18 cellular contexts compared by ENCODE assay signal in genomic region chr14:35306114-35306513, GRCh38. TPM values are rescaled to one million over a fixed set of nuclear protein-coding genes. Genes with fewer than 3 reads are reported as not detected.
DNase-seq lines count a peak whose midpoint lies in the region; ATAC-seq, FAIRE-seq and TF ChIP-seq lines count a peak whose summit lies in the region.
"Had no signal": no experiment of that assay in that cellular context is flagged by ENCODE, and none has a peak within 500 bp of the region (broad histone marks: within the 10 kb centered on the region; RNA-seq: fewer than 3 reads in every experiment).

No MANE protein-coding gene starts in this region.

- peaks cover 4% of the 10 kb centered on the region for H3K4me1 ChIP-seq in keratinocyte (ENCODE audit: control insufficient read depth, extremely low read depth, insufficient read depth, low read length)
- H3K4me1 ChIP-seq: HAP-1 had no signal

- no peaks in the 10 kb centered on the region for H4K20me1 ChIP-seq in keratinocyte (ENCODE audit: control insufficient read depth, extremely low read depth, insufficient read depth, low read length)

- peaks cover 5 to 30% of the 10 kb centered on the region in 2 donors for H3K36me3 Mint-ChIP-seq in activated T-cell treated with anti-CD3 and anti-CD28 coated beads, Interleukin-2, amount 50 U/mL, for 72 hours (ENCODE audit: insufficient read depth in 2 of 2)
- peaks cover 24% of the 10 kb centered on the region for H3K36me3 Mint-ChIP-seq in activated T-cell treated with anti-CD3 and anti-CD28 coated beads, Interleukin-2, amount 50 U/mL, for 4 hours (ENCODE audit: insufficient read depth)
- peaks cover 66% of the 10 kb centered on the region for H3K36me3 Mint-ChIP-seq in dendritic cell treated with granulocyte-macrophage colony-stimulating factor and Interleukin-4, amounts not matched to agents 40 ng/mL and 50 ng/mL, for 4 days (ENCODE audit: low read depth)

- no peaks in the 10 kb centered on the region for H3K27me3 Mint-ChIP-seq in activated T-cell treated with anti-CD3 and anti-CD28 coated beads, Interleukin-2, amount 50 U/mL, for 72 hours (ENCODE audit: low read depth)
- no peaks in the 10 kb centered on the region for H3K27me3 Mint-ChIP-seq in activated T-cell treated with anti-CD3 and anti-CD28 coated beads, Interleukin-2, amount 50 U/mL, for 4 hours (ENCODE audit: low read depth)
- H3K27me3 Mint-ChIP-seq in dendritic cell treated with granulocyte-macrophage colony-stimulating factor and Interleukin-4, amounts not matched to agents 40 ng/mL and 50 ng/mL, for 4 days: no peaks in the 10 kb centered on the region

- no peak for DNase-seq in activated T-cell treated with anti-CD3 and anti-CD28 coated beads, Interleukin-2, amount 50 U/mL, for 72 hours
- no peak for DNase-seq in activated T-cell treated with anti-CD3 and anti-CD28 coated beads, Interleukin-2, amount 50 U/mL, for 4 hours
- no peak for DNase-seq in RWPE1 (ENCODE audit: low spot score)
- peak; percentile 7 for DNase-seq in keratinocyte (ENCODE audit: low read depth, low spot score)
- DNase-seq in activated CD4-positive, alpha-beta T cell treated with anti-CD3 and anti-CD28 coated beads for 48 hours: no peak
- DNase-seq in activated naive CD4-positive, alpha-beta T cell treated with Interleukin-2 at 50 U/mL for 16 hours: no peak
- DNase-seq: 8988T; Calu3; CD8-positive, alpha-beta T cell; DMS79 treated with DMSO at 0.1 percent for 48 hours; GF-D8; GM23248; IMR-90 had no signal

- H3K4me1 Mint-ChIP-seq in activated T-cell treated with anti-CD3 and anti-CD28 coated beads, Interleukin-2, amount 50 U/mL, for 72 hours (ENCODE audit: low read depth): peaks cover 53% of the 10 kb centered on the region
- H3K4me1 Mint-ChIP-seq in activated T-cell treated with anti-CD3 and anti-CD28 coated beads, Interleukin-2, amount 50 U/mL, for 4 hours (ENCODE audit: low read depth): peaks cover 30% of the 10 kb centered on the region
- H3K4me1 Mint-ChIP-seq in dendritic cell treated with granulocyte-macrophage colony-stimulating factor and Interleukin-4, amounts not matched to agents 40 ng/mL and 50 ng/mL, for 4 days (ENCODE audit: low read depth): peaks cover 22% of the 10 kb centered on the region

- H3K9me3 Mint-ChIP-seq in activated T-cell treated with anti-CD3 and anti-CD28 coated beads, Interleukin-2, amount 50 U/mL, for 72 hours: no peaks in the 10 kb centered on the region
- H3K9me3 Mint-ChIP-seq in activated T-cell treated with anti-CD3 and anti-CD28 coated beads, Interleukin-2, amount 50 U/mL, for 4 hours: no peaks in the 10 kb centered on the region
- H3K9me3 Mint-ChIP-seq in dendritic cell treated with granulocyte-macrophage colony-stimulating factor and Interleukin-4, amounts not matched to agents 40 ng/mL and 50 ng/mL, for 4 days: no peaks in the 10 kb centered on the region
- H3K9me3 Mint-ChIP-seq: CD8-positive, alpha-beta T cell had no signal

- H3K9ac ChIP-seq in keratinocyte (ENCODE audit: control insufficient read depth, extremely low read depth, insufficient read depth, low read length): no peak overlapping the region
- H3K9ac ChIP-seq: BLaER1, GM23248 had no signal

- no peak overlapping the region for H3K4me2 ChIP-seq in keratinocyte (ENCODE audit: control insufficient read depth, extremely low read depth, insufficient read depth, low read depth, low read length)
- H3K4me2 ChIP-seq: BLaER1 had no signal

- POLR2A ChIA-PET in RWPE1 (lab: Yijun Ruan, JAX; ENCODE audit: low non-redundant PET): no interaction called here

- dilution Hi-C loops in keratinocyte (cut with MboI; ENCODE audit: extremely low pct_ligation_motif_present, low sequenced_read_pairs): no loop called here

- H2AFZ ChIP-seq in keratinocyte (ENCODE audit: control insufficient read depth, low read length): no peak overlapping the region
- H2AFZ ChIP-seq: GM23248 had no signal

- CTCF ChIA-PET in RWPE1 (lab: Yijun Ruan, JAX): interaction anchor here (0.6 to 1.0 kb wide), 2 partner anchors 13 to 165 kb away, joined by 3 to 5 read pairs; no protein-coding TSS in a partner anchor

- H3K4me3 ChIP-seq in keratinocyte (ENCODE audit: control insufficient read depth in 2 of 3, extremely low read depth in 1 of 3, insufficient read depth in 2 of 3, low read depth in 1 of 3, low read length in 3 of 3): no peak overlapping the region
- H3K4me3 ChIP-seq: BLaER1, GM23248, HAP-1 had no signal

- TF ChIP-seq CTCF in RWPE1 (conservative IDR thresholded peaks at IDR 0.05; ENCODE audit: low read depth) (no peak), keratinocyte (optimal IDR thresholded peaks at IDR 0.05 in 1 of 3, IDR thresholded peaks at IDR 0.05 in 1 of 3, conservative IDR thresholded peaks at IDR 0.05 in 1 of 3; ENCODE audit: extremely low read depth in 1 of 3, insufficient read depth in 2 of 3, low read length in 3 of 3) (no peak)

- ATAC-seq in activated T-cell treated with anti-CD3 and anti-CD28 coated beads, Interleukin-2, amount 50 U/mL, for 72 hours (replicated peaks in 1 of 2): no peak
- no peak for ATAC-seq in activated T-cell treated with anti-CD3 and anti-CD28 coated beads, Interleukin-2, amount 50 U/mL, for 4 hours
- ATAC-seq in HG03565 (IDR thresholded peaks at IDR 0.05; ENCODE audit: unreplicated experiment): no peak
- ATAC-seq: CD8-positive, alpha-beta T cell had no signal

- FAIRE-seq in keratinocyte (lab: Jason Lieb, UNC): no peak

- H3K27ac ChIP-seq in RWPE1 (peak overlapping the region; percentile 43), keratinocyte (ENCODE audit: control insufficient read depth, insufficient read depth, low read length) (peak overlapping the region; percentile 31)
- H3K27ac ChIP-seq: BLaER1, GM23248, HL-60 had no signal

- no peak overlapping the region for H3K4me3 Mint-ChIP-seq in activated T-cell treated with anti-CD3 and anti-CD28 coated beads, Interleukin-2, amount 50 U/mL, for 72 hours
- H3K4me3 Mint-ChIP-seq in activated T-cell treated with anti-CD3 and anti-CD28 coated beads, Interleukin-2, amount 50 U/mL, for 4 hours: no peak overlapping the region
- no peak overlapping the region for H3K4me3 Mint-ChIP-seq in dendritic cell treated with granulocyte-macrophage colony-stimulating factor and Interleukin-4, amounts not matched to agents 40 ng/mL and 50 ng/mL, for 4 days
- H3K4me3 Mint-ChIP-seq: CD8-positive, alpha-beta T cell had no signal

- H3K27ac Mint-ChIP-seq in activated T-cell treated with anti-CD3 and anti-CD28 coated beads, Interleukin-2, amount 50 U/mL, for 72 hours: peak overlapping the region; percentile 38
- peak overlapping the region; percentile 43 for H3K27ac Mint-ChIP-seq in dendritic cell treated with granulocyte-macrophage colony-stimulating factor and Interleukin-4, amounts not matched to agents 40 ng/mL and 50 ng/mL, for 4 days
- H3K27ac Mint-ChIP-seq: CD8-positive, alpha-beta T cell had no signal

- H3K9me1 ChIP-seq in keratinocyte (ENCODE audit: control insufficient read depth, extremely low read depth, insufficient read depth, low read length): no peaks in the 10 kb centered on the region

- intact Hi-C loops in dendritic cell treated with granulocyte-macrophage colony-stimulating factor and Interleukin-4, amounts not matched to agents 40 ng/mL and 50 ng/mL, for 4 days (cut with micrococcal nuclease): no loop called here

- H3K79me2 ChIP-seq in keratinocyte (ENCODE audit: control insufficient read depth, insufficient read depth, low read length): peaks cover 69% of the 10 kb centered on the region

- no peaks in the 10 kb centered on the region for H3K27me3 ChIP-seq in keratinocyte (ENCODE audit: control insufficient read depth, extremely low read depth, insufficient read depth, low read length)
- H3K27me3 ChIP-seq: BLaER1 had no signal

- H3K36me3 ChIP-seq in keratinocyte (ENCODE audit: control insufficient read depth in 2 of 2, extremely low read depth in 1 of 2, insufficient read depth in 2 of 2, low read length in 2 of 2): peaks cover 2 to 7% of the 10 kb centered on the region in 2 experiments

- H3K9me3 ChIP-seq in keratinocyte (ENCODE audit: control insufficient read depth, low read depth, low read length): no peaks in the 10 kb centered on the region
- H3K9me3 ChIP-seq: BLaER1, HAP-1 had no signal

RNA-seq across cellular contexts. Expression of gene PSMA6, which starts 13.9 kb away (rescaled TPM):
- 100 to 1,000 TPM; 325 to 349 TPM for total RNA-seq in activated T-cell treated with anti-CD3 and anti-CD28 coated beads, Interleukin-2, amount 50 U/mL, for 72 hours
- total RNA-seq in activated T-cell treated with anti-CD3 and anti-CD28 coated beads, Interleukin-2, amount 50 U/mL, for 4 hours: 100 to 1,000 TPM; 562 to 636 (median 595) TPM
- polyA plus RNA-seq in keratinocyte: 212 to 326 TPM (median 232 TPM) in 3 replicates
- 220 TPM for polyA plus RNA-seq in keratinocyte (2011; ENCODE audit: low read depth)
- polyA plus RNA-seq in keratinocyte (2011; cell fraction: cytosol; rRNA removed): 184 and 333 TPM in 2 replicates
- polyA plus RNA-seq in keratinocyte (2011; cell fraction: nucleus; rRNA removed): 134 and 170 TPM in 2 replicates
- 189 and 205 TPM in 2 replicates for polyA plus RNA-seq in keratinocyte (2012; ENCODE audit: low replicate concordance)
- polyA minus RNA-seq in keratinocyte: 44.7 to 97.9 TPM (median 90.4 TPM) in 3 replicates
- polyA minus RNA-seq in keratinocyte (2011; cell fraction: cytosol; rRNA and poly(A)+ RNA removed): 96.5 TPM
- 27.1 and 51.3 TPM in 2 replicates for polyA minus RNA-seq in keratinocyte (2011; cell fraction: nucleus; rRNA and poly(A)+ RNA removed)
